ENCODE assay signal across 10 cellular contexts in the genomic region with DNA sequence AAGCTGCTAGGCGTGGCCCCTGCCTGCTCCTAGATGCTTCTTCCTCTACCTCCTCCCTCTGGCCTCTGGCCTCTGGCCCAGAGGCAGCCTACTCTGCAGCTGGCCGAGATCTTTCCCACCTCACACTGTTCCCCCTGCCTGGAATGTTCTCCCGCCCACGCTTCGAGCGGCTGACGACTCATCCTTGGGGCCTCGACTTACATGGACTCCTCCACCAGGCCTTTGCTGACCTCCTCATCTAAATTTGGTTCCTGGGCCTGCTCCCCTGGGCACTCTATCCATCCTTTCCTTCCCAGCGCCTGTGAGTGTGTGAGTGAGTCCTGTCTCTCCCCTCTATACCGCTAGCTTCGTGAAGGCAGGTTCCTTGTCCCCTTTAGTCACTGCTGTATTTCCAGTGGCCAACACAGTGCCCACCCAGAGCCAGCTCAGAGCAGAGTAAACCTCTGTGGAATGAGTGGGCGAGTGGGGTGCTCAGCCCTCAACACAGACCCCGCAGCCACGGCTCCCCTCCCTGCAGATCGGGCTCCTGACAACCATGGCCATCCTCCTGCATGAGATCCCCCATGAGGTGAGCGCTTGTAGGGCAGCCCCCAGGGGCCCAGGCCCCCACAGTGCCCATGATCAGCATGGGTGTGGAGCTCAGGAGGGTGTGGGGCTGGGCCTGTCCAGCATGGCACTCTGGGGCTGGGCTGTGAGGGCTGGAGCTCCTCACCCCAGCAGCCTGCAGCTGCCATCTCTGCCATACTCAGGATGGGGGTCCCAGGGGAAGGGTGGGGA. TPM values are rescaled to one million over a fixed set of nuclear protein-coding genes. Genes with fewer than 3 reads are reported as not detected.
DNase-seq lines count a peak whose midpoint lies in the region; ATAC-seq and TF ChIP-seq lines count a peak whose summit lies in the region.
"Had no signal": no experiment of that assay in that cellular context is flagged by ENCODE, and none has a peak within 500 bp of the region (broad histone marks: within the 10 kb centered on the region; RNA-seq: fewer than 3 reads in every experiment).

No MANE protein-coding gene starts in this region.

- CTCF ChIA-PET in T-cell (lab: Charles Lee): interaction anchor here in 1 of 2 donors (1.1 kb wide), 1 partner anchor 40 kb away, joined by 5 read pairs; no protein-coding TSS in a partner anchor

- DNase-seq in Daoy (ENCODE audit: low read depth): peak; percentile 43
- DNase-seq in T-cell: no peak
- DNase-seq in fibroblast of peridontal ligament (ENCODE audit: extremely low read depth): peak; percentile 31
- DNase-seq in sigmoid colon: peak; percentile 81
- no peak for DNase-seq in NCI-H1930 (lab: John Stamatoyannopoulos, UW)
- no peak for DNase-seq in NCI-H774 (lab: John Stamatoyannopoulos, UW)
- no peak for DNase-seq in HuH-7.5 (ENCODE audit: low spot score)
- no peak for DNase-seq in COR-L47 (lab: John Stamatoyannopoulos, UW)
- DNase-seq: Karpas-422 had no signal

- TF ChIP-seq EP300 in sigmoid colon (IDR thresholded peaks at IDR 0.05): no peak

- 86 to 89% methylated on average over 16 of the region's 16 CpGs for WGBS in sigmoid colon, 2 donors

- peaks cover 6 to 11% (median 8%) of the 10 kb centered on the region in 3 donors for H3K4me1 Mint-ChIP-seq in T-cell

- H3K9me3 ChIP-seq in sigmoid colon: no peaks in the 10 kb centered on the region
- H3K9me3 ChIP-seq: neutrophil had no signal

- H3K36me3 ChIP-seq in sigmoid colon: peaks cover 2 to 74% (median 34%) of the 10 kb centered on the region in 4 donors

- peak overlapping the region; percentile 13 to 65 for H3K27ac Mint-ChIP-seq in T-cell

- peaks cover 0 to 69% (median 52%) of the 10 kb centered on the region in 4 donors for H3K4me1 ChIP-seq in sigmoid colon

- no peaks in the 10 kb centered on the region for H3K27me3 Mint-ChIP-seq in T-cell

- H3K4me3 Mint-ChIP-seq in T-cell: no peak overlapping the region

- no peak for TF ChIP-seq CTCF in sigmoid colon (IDR thresholded peaks at IDR 0.05)

- H3K4me3 ChIP-seq in sigmoid colon: no peak overlapping the region

- H3K36me3 Mint-ChIP-seq in T-cell: peaks cover 24% of the 10 kb centered on the region

- POLR2A ChIA-PET in T-cell (lab: Charles Lee): interaction anchor here in 1 of 2 donors (0.6 kb wide), 1 partner anchor 172 kb away, joined by 5 read pairs; no protein-coding TSS in a partner anchor

- H3K27ac ChIP-seq in sigmoid colon: peak overlapping the region; percentile 84 to 93 (median 90)
- H3K27ac ChIP-seq: neutrophil had no signal

- ATAC-seq in T-cell (replicated peaks in 1 of 4): no peak

- intact Hi-C loops in sigmoid colon (cut with DNase I): no loop called here

- H3K27me3 ChIP-seq in sigmoid colon: no peaks in the 10 kb centered on the region
- H3K27me3 ChIP-seq: neutrophil had no signal

- H3K9me3 Mint-ChIP-seq in T-cell: no peaks in the 10 kb centered on the region

- TF ChIP-seq POLR2A in sigmoid colon (IDR thresholded peaks at IDR 0.05): no peak

RNA-seq across cellular contexts. Expression of a gene that starts 5.7 kb away (rescaled TPM):
- 29.8 and 50.5 TPM in 2 replicates for total RNA-seq in Daoy (2014; rRNA removed; shearing (Covaris generic))
- total RNA-seq in T-cell: 10 to 100 TPM; 45.6 to 67.0 (median 65.2) TPM
- 10 to 100 TPM; 38.2 to 87.5 (median 54.0) TPM for total RNA-seq in sigmoid colon
- 10 to 100 TPM in 2 of 3 donors, 1 to 10 TPM in 1; 4.6 to 29.8 (median 13.2) TPM for polyA plus RNA-seq in sigmoid colon

RNA-seq across cellular contexts. Expression of a gene that starts 12.1 kb away (rescaled TPM):
- 272 and 370 TPM in 2 replicates for total RNA-seq in Daoy (2014; rRNA removed; shearing (Covaris generic))
- total RNA-seq in T-cell: 10 to 100 TPM; 48.6 to 64.4 (median 55.0) TPM
- total RNA-seq in sigmoid colon: 100 to 1,000 TPM; 104 to 202 (median 178) TPM
- polyA plus RNA-seq in sigmoid colon: 100 to 1,000 TPM; 117 to 151 (median 121) TPM

RNA-seq across cellular contexts. Expression of a gene that starts 34.8 kb away (rescaled TPM):
- total RNA-seq in Daoy (2014; rRNA removed; shearing (Covaris generic)): not detected in 2 replicates
- 1 to 10 TPM; 1.1 to 3.4 (median 1.4) TPM for total RNA-seq in T-cell
- total RNA-seq in sigmoid colon: under 1 TPM in 3 of 4 donors, not detected in 1; 0.27 to 0.55 (median 0.36) TPM
- polyA plus RNA-seq in sigmoid colon: under 1 TPM in 1 of 3 donors, not detected in 2; 0.61 TPM

RNA-seq across cellular contexts. Expression of a gene that starts 35.7 kb away (rescaled TPM):
- total RNA-seq in Daoy (2014; rRNA removed; shearing (Covaris generic)): not detected in 2 replicates
- total RNA-seq in T-cell (1 to 10 TPM; 1.8 to 5.8 (median 2.1) TPM), sigmoid colon (10 to 100 TPM; 10.5 to 19.7 (median 18.8) TPM)
- polyA plus RNA-seq in sigmoid colon: 10 to 100 TPM; 21.6 to 29.8 (median 27.1) TPM

Comparison
In these comparisons a context has a peak if more than half of its experiments do, and no peak if none do; other contexts are left out.
1. DNase-seq: peak in Daoy (single experiment), fibroblast of peridontal ligament (single experiment) and sigmoid colon (single experiment); none in T-cell (0 of 34), NCI-H1930 (0 of 2), NCI-H774 (single experiment), HuH-7.5 (single experiment) and COR-L47 (single experiment).